ENCODE assay signal across 16 cellular contexts in genomic region chr1:84975035-84975434, GRCh38. TPM values are rescaled to one million over a fixed set of nuclear protein-coding genes. Genes with fewer than 3 reads are reported as not detected.
A peak's percentile ranks its signal among the peaks of the same experiment; 100 is the strongest.
DNase-seq lines count a peak whose midpoint lies in the region; ATAC-seq lines count a peak whose summit lies in the region.
"Had no signal": no experiment of that assay in that cellular context is flagged by ENCODE, and none has a peak within 500 bp of the region (broad histone marks: within the 10 kb centered on the region; RNA-seq: fewer than 3 reads in every experiment).

No MANE protein-coding gene starts in this region.

- H3K4ac ChIP-seq in trophoblast cell (ENCODE audit: low read depth, low read length): no peak overlapping the region

- H2BK12ac ChIP-seq in trophoblast cell (ENCODE audit: low read length): no peak overlapping the region

- no peak overlapping the region for H4K8ac ChIP-seq in trophoblast cell (ENCODE audit: low read depth, low read length)

- H3K14ac ChIP-seq in trophoblast cell (ENCODE audit: low read length): no peak overlapping the region

- H3K27ac Mint-ChIP-seq in activated CD8-positive, alpha-beta memory T cell treated with anti-CD3 and anti-CD28 coated beads, Interleukin-2, amount 10 ng/mL, durations not matched to agents 7 days and 5 days: peak overlapping the region; percentile 97
- H3K27ac Mint-ChIP-seq in natural killer cell treated with Interleukin-12 subunit alpha and Interleukin-12 subunit beta and Interleukin-15 and Interleukin-18, amount 100 ng/mL, for 72 hours: peak overlapping the region in 1 of 2 donors; percentile 75
- H3K27ac Mint-ChIP-seq: naive B cell had no signal

- peak; percentile 50 for DNase-seq in activated CD8-positive, alpha-beta memory T cell treated with anti-CD3 and anti-CD28 coated beads, Interleukin-2, amount 10 ng/mL, durations not matched to agents 7 days and 5 days
- DNase-seq in activated CD8-positive, alpha-beta memory T cell treated with anti-CD3 and anti-CD28 coated beads for 24 hours: no peak
- DNase-seq in natural killer cell treated with Interleukin-12 subunit alpha and Interleukin-12 subunit beta and Interleukin-15 and Interleukin-18, amount 100 ng/mL, for 72 hours (ENCODE audit: low spot score): no peak
- DNase-seq in iPS-NIHi7 (ENCODE audit: extremely low spot score): no peak
- DNase-seq in trophoblast cell: no peak
- DNase-seq: Calu3; erythroblast; naive B cell; NCI-H69; Right ventricle myocardium superior; stimulated activated CD8-positive, alpha-beta memory T cell treated with anti-CD3 and anti-CD28 coated beads, Interleukin-4, amount 100 ng/mL, for 48 hours; upper lobe of left lung had no signal

- no peak overlapping the region for H3K18ac ChIP-seq in trophoblast cell (ENCODE audit: low read length)

- peaks cover 71% of the 10 kb centered on the region for H3K4me1 Mint-ChIP-seq in activated CD8-positive, alpha-beta memory T cell treated with anti-CD3 and anti-CD28 coated beads, Interleukin-2, amount 10 ng/mL, durations not matched to agents 7 days and 5 days
- H3K4me1 Mint-ChIP-seq in natural killer cell treated with Interleukin-12 subunit alpha and Interleukin-12 subunit beta and Interleukin-15 and Interleukin-18, amount 100 ng/mL, for 72 hours (ENCODE audit: low read depth in 2 of 2): peaks cover 4 to 59% of the 10 kb centered on the region in 2 donors

- no peak overlapping the region for H2AK5ac ChIP-seq in trophoblast cell (ENCODE audit: low read length)

- no peak overlapping the region for H3K27ac ChIP-seq in trophoblast cell (ENCODE audit: low read depth, low read length)
- H3K27ac ChIP-seq: KMS-11, upper lobe of left lung had no signal

- no peak overlapping the region for H4K91ac ChIP-seq in trophoblast cell (ENCODE audit: low read depth, low read length)

- no peaks in the 10 kb centered on the region for H3K27me3 Mint-ChIP-seq in activated CD8-positive, alpha-beta memory T cell treated with anti-CD3 and anti-CD28 coated beads, Interleukin-2, amount 10 ng/mL, durations not matched to agents 7 days and 5 days
- H3K27me3 Mint-ChIP-seq in natural killer cell treated with Interleukin-12 subunit alpha and Interleukin-12 subunit beta and Interleukin-15 and Interleukin-18, amount 100 ng/mL, for 72 hours: peaks cover 12 to 19% of the 10 kb centered on the region in 2 donors

- H3K79me2 ChIP-seq in trophoblast cell (ENCODE audit: control insufficient read depth, insufficient read depth, low read length, poor library complexity): no peaks in the 10 kb centered on the region

- H2BK5ac ChIP-seq in trophoblast cell (ENCODE audit: low read depth, low read length, poor library complexity): no peak overlapping the region

- H3K23ac ChIP-seq in trophoblast cell (ENCODE audit: low read length): no peak overlapping the region

- H3K36me3 Mint-ChIP-seq in activated CD8-positive, alpha-beta memory T cell treated with anti-CD3 and anti-CD28 coated beads, Interleukin-2, amount 10 ng/mL, durations not matched to agents 7 days and 5 days: peaks cover 38% of the 10 kb centered on the region
- peaks cover 30% of the 10 kb centered on the region for H3K36me3 Mint-ChIP-seq in natural killer cell treated with Interleukin-12 subunit alpha and Interleukin-12 subunit beta and Interleukin-15 and Interleukin-18, amount 100 ng/mL, for 72 hours

- H2AFZ ChIP-seq in trophoblast cell (ENCODE audit: insufficient read depth, low read length, poor library complexity): no peak overlapping the region

- peaks cover 3% of the 10 kb centered on the region for H3K9me3 Mint-ChIP-seq in activated CD8-positive, alpha-beta memory T cell treated with anti-CD3 and anti-CD28 coated beads, Interleukin-2, amount 10 ng/mL, durations not matched to agents 7 days and 5 days (ENCODE audit: low read depth)
- no peaks in the 10 kb centered on the region for H3K9me3 Mint-ChIP-seq in natural killer cell treated with Interleukin-12 subunit alpha and Interleukin-12 subunit beta and Interleukin-15 and Interleukin-18, amount 100 ng/mL, for 72 hours

- no peak for ATAC-seq in activated CD8-positive, alpha-beta memory T cell treated with anti-CD3 and anti-CD28 coated beads, Interleukin-2, amount 10 ng/mL, durations not matched to agents 7 days and 5 days
- ATAC-seq in GM21576 (IDR thresholded peaks at IDR 0.05; ENCODE audit: unreplicated experiment) (peak; percentile 31), HG03460 (IDR thresholded peaks at IDR 0.05; ENCODE audit: unreplicated experiment) (peak; percentile 23), GM21381 (IDR thresholded peaks at IDR 0.05; ENCODE audit: unreplicated experiment) (no peak)
- peak; percentile 48 to 84 for ATAC-seq in natural killer cell treated with Interleukin-12 subunit alpha and Interleukin-12 subunit beta and Interleukin-15 and Interleukin-18, amount 100 ng/mL, for 72 hours

- no CpG with 5 or more reads among the region's 2 CpGs for WGBS in trophoblast cell (ENCODE audit: extremely low coverage, insufficient coverage, insufficient read length)

- CTCF ChIA-PET in activated CD8-positive, alpha-beta memory T cell treated with anti-CD3 and anti-CD28 coated beads, Interleukin-2, amount 10 ng/mL, durations not matched to agents 7 days and 5 days (lab: Charles Lee): interaction anchor here (0.8 to 1.4 kb wide), 4 partner anchors 30 to 284 kb away, joined by 3 to 4 read pairs (median 3); partner anchors contain the start of gene C1orf52

- H3K4me2 ChIP-seq in trophoblast cell (ENCODE audit: low read length): no peak overlapping the region
- H3K4me2 ChIP-seq: KMS-11 had no signal

- H3K4me1 ChIP-seq in trophoblast cell (ENCODE audit: control insufficient read depth in 1 of 2, insufficient read depth in 2 of 2, low read length in 2 of 2): no peaks in the 10 kb centered on the region
- H3K4me1 ChIP-seq: upper lobe of left lung had no signal

- H2BK120ac ChIP-seq in trophoblast cell (ENCODE audit: insufficient read depth, low read length, poor library complexity): no peak overlapping the region

- no peak overlapping the region for H3K9ac ChIP-seq in trophoblast cell (ENCODE audit: low read length)
- H3K9ac ChIP-seq: KMS-11 had no signal

- no peaks in the 10 kb centered on the region for H3K79me1 ChIP-seq in trophoblast cell (ENCODE audit: low read length)

- no peak overlapping the region for H3K4me3 ChIP-seq in trophoblast cell (ENCODE audit: low read depth, low read length)
- H3K4me3 ChIP-seq: upper lobe of left lung had no signal

- H3K36me3 ChIP-seq in trophoblast cell (ENCODE audit: control insufficient read depth in 1 of 2, insufficient read depth in 2 of 2, low read length in 2 of 2): no peaks in the 10 kb centered on the region
- H3K36me3 ChIP-seq: upper lobe of left lung had no signal

- no peak overlapping the region for H4K12ac ChIP-seq in trophoblast cell (ENCODE audit: low read depth, low read length)

- no peaks in the 10 kb centered on the region for H3K27me3 ChIP-seq in trophoblast cell (ENCODE audit: insufficient read depth, low read length)
- H3K27me3 ChIP-seq: upper lobe of left lung had no signal

- no peaks in the 10 kb centered on the region for H3K9me3 ChIP-seq in trophoblast cell (ENCODE audit: insufficient read depth, low read depth, low read length)
- H3K9me3 ChIP-seq: upper lobe of left lung had no signal

- H3K4me3 Mint-ChIP-seq in activated CD8-positive, alpha-beta memory T cell treated with anti-CD3 and anti-CD28 coated beads, Interleukin-2, amount 10 ng/mL, durations not matched to agents 7 days and 5 days: no peak overlapping the region
- peak overlapping the region; percentile 61 for H3K4me3 Mint-ChIP-seq in natural killer cell treated with Interleukin-12 subunit alpha and Interleukin-12 subunit beta and Interleukin-15 and Interleukin-18, amount 100 ng/mL, for 72 hours
- H3K4me3 Mint-ChIP-seq: naive B cell had no signal

RNA-seq across cellular contexts. Expression of gene MCOLN2, which starts 21.9 kb away (rescaled TPM):
- 10 to 100 TPM; 51.8 to 60.6 TPM for total RNA-seq in activated CD8-positive, alpha-beta memory T cell treated with anti-CD3 and anti-CD28 coated beads, Interleukin-2, amount 10 ng/mL, durations not matched to agents 7 days and 5 days
- 100 to 1,000 TPM in 1 of 2 donors, 10 to 100 TPM in 1; 35.5 to 117 TPM for total RNA-seq in natural killer cell treated with Interleukin-12 subunit alpha and Interleukin-12 subunit beta and Interleukin-15 and Interleukin-18, amount 100 ng/mL, for 72 hours
- 0.08 TPM in 2 replicates for polyA plus RNA-seq in trophoblast cell (2013)

Comparison
In these comparisons a context has a peak if more than half of its experiments do, and no peak if none do; other contexts are left out.
1. ATAC-seq: peak in GM21576 (single experiment), HG03460 (single experiment) and natural killer cell treated with Interleukin-12 subunit alpha and Interleukin-12 subunit beta and Interleukin-15 and Interleukin-18, amount 100 ng/mL, for 72 hours (2 of 2); none in activated CD8-positive, alpha-beta memory T cell treated with anti-CD3 and anti-CD28 coated beads, Interleukin-2, amount 10 ng/mL, durations not matched to agents 7 days and 5 days (single experiment) and GM21381 (single experiment).